In the genomic region with DNA sequence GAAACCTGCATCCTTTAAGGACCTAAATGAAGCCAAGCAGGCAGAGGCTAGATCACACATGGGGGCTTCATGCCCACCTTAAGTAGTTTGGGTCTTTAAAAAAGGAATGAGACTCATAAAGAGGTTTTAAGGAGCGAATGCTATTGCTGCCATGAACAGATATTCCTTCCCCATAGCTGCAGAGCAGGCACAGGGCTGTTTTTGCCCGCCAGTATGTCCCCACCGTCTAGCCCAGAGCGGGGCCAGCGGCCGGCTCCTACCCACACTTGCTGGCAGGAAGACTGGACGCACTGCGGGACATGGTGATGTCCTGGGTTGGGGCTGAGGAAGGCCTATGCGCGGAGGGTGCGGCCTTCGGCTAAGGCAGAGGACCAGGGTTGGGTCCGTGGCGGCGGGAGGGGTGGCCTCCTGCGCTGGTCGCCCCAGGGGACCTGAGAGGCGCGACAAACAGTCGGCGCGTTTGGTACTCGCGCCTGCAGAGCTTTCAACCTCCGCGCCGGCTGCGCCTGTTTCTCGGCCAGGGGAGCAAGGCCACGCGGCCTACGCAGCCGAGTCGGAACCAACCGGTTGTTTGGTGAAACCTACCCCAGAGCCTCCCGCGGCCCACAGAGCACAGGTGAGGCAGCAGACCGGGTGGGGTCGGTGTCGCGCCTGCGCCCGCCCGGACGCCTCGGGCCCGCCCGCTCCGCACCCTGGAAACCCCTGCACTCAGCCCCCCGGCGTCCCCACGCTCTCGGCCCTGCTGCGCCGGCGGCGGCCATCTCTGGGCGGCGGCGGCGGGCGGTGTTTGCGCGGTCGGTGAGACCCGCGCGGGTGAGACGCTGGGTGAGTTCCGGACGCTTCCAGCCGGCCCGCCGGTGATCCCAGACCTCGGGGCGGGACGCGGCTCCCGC, we compare ENCODE assay signal across 1 cellular context.
TF ChIP-seq lines count a peak whose summit lies in the region.

A gene with protein sequence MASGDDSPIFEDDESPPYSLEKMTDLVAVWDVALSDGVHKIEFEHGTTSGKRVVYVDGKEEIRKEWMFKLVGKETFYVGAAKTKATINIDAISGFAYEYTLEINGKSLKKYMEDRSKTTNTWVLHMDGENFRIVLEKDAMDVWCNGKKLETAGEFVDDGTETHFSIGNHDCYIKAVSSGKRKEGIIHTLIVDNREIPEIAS (plus strand): TSS at position 450 of the 893 bp plus-strand sequence. CDS start 10,956 bp downstream, outside the sequence.

TF ChIP-seq in HepG2, 621 proteins besides CTCF, POLR2A, EP300 and RAD21 (continued from another document and continues in another):
- TF ChIP-seq, protein P1, sequence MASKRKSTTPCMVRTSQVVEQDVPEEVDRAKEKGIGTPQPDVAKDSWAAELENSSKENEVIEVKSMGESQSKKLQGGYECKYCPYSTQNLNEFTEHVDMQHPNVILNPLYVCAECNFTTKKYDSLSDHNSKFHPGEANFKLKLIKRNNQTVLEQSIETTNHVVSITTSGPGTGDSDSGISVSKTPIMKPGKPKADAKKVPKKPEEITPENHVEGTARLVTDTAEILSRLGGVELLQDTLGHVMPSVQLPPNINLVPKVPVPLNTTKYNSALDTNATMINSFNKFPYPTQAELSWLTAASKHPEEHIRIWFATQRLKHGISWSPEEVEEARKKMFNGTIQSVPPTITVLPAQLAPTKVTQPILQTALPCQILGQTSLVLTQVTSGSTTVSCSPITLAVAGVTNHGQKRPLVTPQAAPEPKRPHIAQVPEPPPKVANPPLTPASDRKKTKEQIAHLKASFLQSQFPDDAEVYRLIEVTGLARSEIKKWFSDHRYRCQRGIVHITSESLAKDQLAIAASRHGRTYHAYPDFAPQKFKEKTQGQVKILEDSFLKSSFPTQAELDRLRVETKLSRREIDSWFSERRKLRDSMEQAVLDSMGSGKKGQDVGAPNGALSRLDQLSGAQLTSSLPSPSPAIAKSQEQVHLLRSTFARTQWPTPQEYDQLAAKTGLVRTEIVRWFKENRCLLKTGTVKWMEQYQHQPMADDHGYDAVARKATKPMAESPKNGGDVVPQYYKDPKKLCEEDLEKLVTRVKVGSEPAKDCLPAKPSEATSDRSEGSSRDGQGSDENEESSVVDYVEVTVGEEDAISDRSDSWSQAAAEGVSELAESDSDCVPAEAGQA (IDR thresholded peaks at IDR 0.05; ENCODE audit: low read depth), result no peak
- TF ChIP-seq, protein P1 (CRISPR knock-in tag; IDR thresholded peaks at IDR 0.05; ENCODE audit: borderline replicate concordance), result 0 out of 2 replicates have a peak, but pooled peaks have one; percentile 47
- TF ChIP-seq SAFB2 (CRISPR knock-in tag; IDR thresholded peaks at IDR 0.05; ENCODE audit: borderline replicate concordance, low read depth), result 0 out of 2 replicates have a peak, but pooled peaks have one; percentile 65
- TF ChIP-seq JUNB (CRISPR knock-in tag; IDR thresholded peaks at IDR 0.05; ENCODE audit: borderline replicate concordance), result no peak
- TF ChIP-seq REPIN1 (CRISPR knock-in tag; IDR thresholded peaks at IDR 0.05; ENCODE audit: borderline replicate concordance, low read depth), result peak; percentile 86; the same call in 1 of the 2 replicates
- TF ChIP-seq, protein P2, sequence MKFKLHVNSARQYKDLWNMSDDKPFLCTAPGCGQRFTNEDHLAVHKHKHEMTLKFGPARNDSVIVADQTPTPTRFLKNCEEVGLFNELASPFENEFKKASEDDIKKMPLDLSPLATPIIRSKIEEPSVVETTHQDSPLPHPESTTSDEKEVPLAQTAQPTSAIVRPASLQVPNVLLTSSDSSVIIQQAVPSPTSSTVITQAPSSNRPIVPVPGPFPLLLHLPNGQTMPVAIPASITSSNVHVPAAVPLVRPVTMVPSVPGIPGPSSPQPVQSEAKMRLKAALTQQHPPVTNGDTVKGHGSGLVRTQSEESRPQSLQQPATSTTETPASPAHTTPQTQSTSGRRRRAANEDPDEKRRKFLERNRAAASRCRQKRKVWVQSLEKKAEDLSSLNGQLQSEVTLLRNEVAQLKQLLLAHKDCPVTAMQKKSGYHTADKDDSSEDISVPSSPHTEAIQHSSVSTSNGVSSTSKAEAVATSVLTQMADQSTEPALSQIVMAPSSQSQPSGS (CRISPR knock-in tag; IDR thresholded peaks at IDR 0.05), result peak; percentile 12; the same call in 1 of the 2 replicates
- TF ChIP-seq YY1 (IDR thresholded peaks at IDR 0.05; ENCODE audit: insufficient read depth, insufficient replicate concordance, low read depth, low read length), result peak; percentile 90
- TF ChIP-seq ZSCAN29 (CRISPR knock-in tag; conservative IDR thresholded peaks at IDR 0.05), result peak; percentile 95
- TF ChIP-seq, protein P3, sequence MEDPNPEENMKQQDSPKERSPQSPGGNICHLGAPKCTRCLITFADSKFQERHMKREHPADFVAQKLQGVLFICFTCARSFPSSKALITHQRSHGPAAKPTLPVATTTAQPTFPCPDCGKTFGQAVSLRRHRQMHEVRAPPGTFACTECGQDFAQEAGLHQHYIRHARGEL (CRISPR knock-in tag; IDR thresholded peaks at IDR 0.05), result peak; percentile 19; the same call in 1 of the 2 replicates
- peak; percentile 79 for TF ChIP-seq ARNT2 (CRISPR knock-in tag; IDR thresholded peaks at IDR 0.05; ENCODE audit: low read depth)
- TF ChIP-seq ISL2 (CRISPR knock-in tag; IDR thresholded peaks at IDR 0.05), result peak; percentile 69
- TF ChIP-seq, protein P4, sequence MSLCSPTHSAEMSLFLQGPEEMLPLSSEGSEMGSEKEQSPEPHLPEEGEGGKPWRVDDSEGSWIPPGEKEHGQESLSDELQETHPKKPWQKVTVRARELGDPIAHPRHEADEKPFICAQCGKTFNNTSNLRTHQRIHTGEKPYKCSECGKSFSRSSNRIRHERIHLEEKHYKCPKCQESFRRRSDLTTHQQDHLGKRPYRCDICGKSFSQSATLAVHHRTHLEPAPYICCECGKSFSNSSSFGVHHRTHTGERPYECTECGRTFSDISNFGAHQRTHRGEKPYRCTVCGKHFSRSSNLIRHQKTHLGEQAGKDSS (CRISPR knock-in tag; IDR thresholded peaks at IDR 0.05; ENCODE audit: borderline replicate concordance, low read depth), result 0 out of 2 replicates have a peak, but pooled peaks have one; percentile 31
- 0 out of 2 replicates have a peak, but pooled peaks have one; percentile 28 for TF ChIP-seq AKAP8 (CRISPR knock-in tag; IDR thresholded peaks at IDR 0.05)
- TF ChIP-seq, protein P5, sequence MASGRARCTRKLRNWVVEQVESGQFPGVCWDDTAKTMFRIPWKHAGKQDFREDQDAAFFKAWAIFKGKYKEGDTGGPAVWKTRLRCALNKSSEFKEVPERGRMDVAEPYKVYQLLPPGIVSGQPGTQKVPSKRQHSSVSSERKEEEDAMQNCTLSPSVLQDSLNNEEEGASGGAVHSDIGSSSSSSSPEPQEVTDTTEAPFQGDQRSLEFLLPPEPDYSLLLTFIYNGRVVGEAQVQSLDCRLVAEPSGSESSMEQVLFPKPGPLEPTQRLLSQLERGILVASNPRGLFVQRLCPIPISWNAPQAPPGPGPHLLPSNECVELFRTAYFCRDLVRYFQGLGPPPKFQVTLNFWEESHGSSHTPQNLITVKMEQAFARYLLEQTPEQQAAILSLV (CRISPR knock-in tag; IDR thresholded peaks at IDR 0.05; ENCODE audit: borderline replicate concordance), result peak; percentile 28; the same call in 1 of the 2 replicates
- TF ChIP-seq, protein P6, sequence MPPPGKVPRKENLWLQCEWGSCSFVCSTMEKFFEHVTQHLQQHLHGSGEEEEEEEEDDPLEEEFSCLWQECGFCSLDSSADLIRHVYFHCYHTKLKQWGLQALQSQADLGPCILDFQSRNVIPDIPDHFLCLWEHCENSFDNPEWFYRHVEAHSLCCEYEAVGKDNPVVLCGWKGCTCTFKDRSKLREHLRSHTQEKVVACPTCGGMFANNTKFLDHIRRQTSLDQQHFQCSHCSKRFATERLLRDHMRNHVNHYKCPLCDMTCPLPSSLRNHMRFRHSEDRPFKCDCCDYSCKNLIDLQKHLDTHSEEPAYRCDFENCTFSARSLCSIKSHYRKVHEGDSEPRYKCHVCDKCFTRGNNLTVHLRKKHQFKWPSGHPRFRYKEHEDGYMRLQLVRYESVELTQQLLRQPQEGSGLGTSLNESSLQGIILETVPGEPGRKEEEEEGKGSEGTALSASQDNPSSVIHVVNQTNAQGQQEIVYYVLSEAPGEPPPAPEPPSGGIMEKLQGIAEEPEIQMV (CRISPR knock-in tag; IDR thresholded peaks at IDR 0.05; ENCODE audit: low read depth), result peak; percentile 50; the same call in 1 of the 2 replicates
- TF ChIP-seq, protein P7, sequence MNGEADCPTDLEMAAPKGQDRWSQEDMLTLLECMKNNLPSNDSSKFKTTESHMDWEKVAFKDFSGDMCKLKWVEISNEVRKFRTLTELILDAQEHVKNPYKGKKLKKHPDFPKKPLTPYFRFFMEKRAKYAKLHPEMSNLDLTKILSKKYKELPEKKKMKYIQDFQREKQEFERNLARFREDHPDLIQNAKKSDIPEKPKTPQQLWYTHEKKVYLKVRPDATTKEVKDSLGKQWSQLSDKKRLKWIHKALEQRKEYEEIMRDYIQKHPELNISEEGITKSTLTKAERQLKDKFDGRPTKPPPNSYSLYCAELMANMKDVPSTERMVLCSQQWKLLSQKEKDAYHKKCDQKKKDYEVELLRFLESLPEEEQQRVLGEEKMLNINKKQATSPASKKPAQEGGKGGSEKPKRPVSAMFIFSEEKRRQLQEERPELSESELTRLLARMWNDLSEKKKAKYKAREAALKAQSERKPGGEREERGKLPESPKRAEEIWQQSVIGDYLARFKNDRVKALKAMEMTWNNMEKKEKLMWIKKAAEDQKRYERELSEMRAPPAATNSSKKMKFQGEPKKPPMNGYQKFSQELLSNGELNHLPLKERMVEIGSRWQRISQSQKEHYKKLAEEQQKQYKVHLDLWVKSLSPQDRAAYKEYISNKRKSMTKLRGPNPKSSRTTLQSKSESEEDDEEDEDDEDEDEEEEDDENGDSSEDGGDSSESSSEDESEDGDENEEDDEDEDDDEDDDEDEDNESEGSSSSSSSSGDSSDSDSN (CRISPR knock-in tag; IDR thresholded peaks at IDR 0.05), result peak; percentile 99
- TF ChIP-seq ARHGAP35 (CRISPR knock-in tag; IDR thresholded peaks at IDR 0.05; ENCODE audit: borderline replicate concordance), result no peak; the same call in 1 of the 2 replicates
- peak; percentile 90; the same call in 1 of the 2 replicates for TF ChIP-seq CHCHD3 (CRISPR knock-in tag; IDR thresholded peaks at IDR 0.05)
- TF ChIP-seq, protein P8, sequence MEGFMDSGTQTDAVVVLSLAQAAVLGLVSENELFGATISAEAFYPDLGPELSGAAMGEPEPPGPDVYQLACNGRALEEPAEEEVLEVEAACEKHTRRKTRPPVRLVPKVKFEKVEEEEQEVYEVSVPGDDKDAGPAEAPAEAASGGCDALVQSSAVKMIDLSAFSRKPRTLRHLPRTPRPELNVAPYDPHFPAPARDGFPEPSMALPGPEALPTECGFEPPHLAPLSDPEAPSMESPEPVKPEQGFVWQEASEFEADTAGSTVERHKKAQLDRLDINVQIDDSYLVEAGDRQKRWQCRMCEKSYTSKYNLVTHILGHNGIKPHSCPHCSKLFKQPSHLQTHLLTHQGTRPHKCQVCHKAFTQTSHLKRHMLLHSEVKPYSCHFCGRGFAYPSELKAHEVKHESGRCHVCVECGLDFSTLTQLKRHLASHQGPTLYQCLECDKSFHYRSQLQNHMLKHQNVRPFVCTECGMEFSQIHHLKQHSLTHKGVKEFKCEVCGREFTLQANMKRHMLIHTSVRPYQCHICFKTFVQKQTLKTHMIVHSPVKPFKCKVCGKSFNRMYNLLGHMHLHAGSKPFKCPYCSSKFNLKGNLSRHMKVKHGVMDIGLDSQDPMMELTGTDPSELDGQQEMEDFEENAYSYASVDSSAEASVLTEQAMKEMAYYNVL (CRISPR knock-in tag; IDR thresholded peaks at IDR 0.05; ENCODE audit: borderline replicate concordance), result peak; percentile 64; the same call in 1 of the 2 replicates
- peak; percentile 9; the same call in 1 of the 2 replicates for TF ChIP-seq EED (CRISPR knock-in tag; IDR thresholded peaks at IDR 0.05)
- peak; percentile 99 for TF ChIP-seq ZFY (CRISPR knock-in tag; IDR thresholded peaks at IDR 0.05)
- TF ChIP-seq ZNF777 (CRISPR knock-in tag; IDR thresholded peaks at IDR 0.05), result peak; percentile 84
- TF ChIP-seq DNMT1 (CRISPR knock-in tag; IDR thresholded peaks at IDR 0.05), result peak; percentile 30; the same call in 1 of the 2 replicates
- TF ChIP-seq ZNF761 (CRISPR knock-in tag; conservative IDR thresholded peaks at IDR 0.05), result no peak
- TF ChIP-seq, protein P9, sequence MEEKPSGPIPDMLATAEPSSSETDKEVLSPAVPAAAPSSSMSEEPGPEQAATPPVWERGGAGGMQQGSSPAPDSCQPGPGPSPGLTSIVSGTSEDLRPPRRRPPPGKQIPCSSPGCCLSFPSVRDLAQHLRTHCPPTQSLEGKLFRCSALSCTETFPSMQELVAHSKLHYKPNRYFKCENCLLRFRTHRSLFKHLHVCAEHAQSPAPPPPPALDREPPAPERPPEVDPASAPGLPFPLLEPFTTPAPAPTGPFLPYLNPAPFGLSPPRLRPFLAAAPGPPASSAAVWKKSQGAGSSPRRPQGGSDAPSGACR (CRISPR knock-in tag; IDR thresholded peaks at IDR 0.05), result peak; percentile 90; the same call in 1 of the 2 replicates
- peak; percentile 65; the same call in 1 of the 2 replicates for TF ChIP-seq HIVEP1 (CRISPR knock-in tag; IDR thresholded peaks at IDR 0.05)
- TF ChIP-seq ZSCAN21 (CRISPR knock-in tag; IDR thresholded peaks at IDR 0.05; ENCODE audit: borderline replicate concordance), result peak; percentile 81; the same call in 1 of the 2 replicates
- TF ChIP-seq ZSCAN20 (CRISPR knock-in tag; IDR thresholded peaks at IDR 0.05; ENCODE audit: borderline replicate concordance), result peak; percentile 97
- TF ChIP-seq ZNF598 (CRISPR knock-in tag; IDR thresholded peaks at IDR 0.05; ENCODE audit: borderline replicate concordance), result peak; percentile 67; the same call in 1 of the 2 replicates
- TF ChIP-seq, protein P10, sequence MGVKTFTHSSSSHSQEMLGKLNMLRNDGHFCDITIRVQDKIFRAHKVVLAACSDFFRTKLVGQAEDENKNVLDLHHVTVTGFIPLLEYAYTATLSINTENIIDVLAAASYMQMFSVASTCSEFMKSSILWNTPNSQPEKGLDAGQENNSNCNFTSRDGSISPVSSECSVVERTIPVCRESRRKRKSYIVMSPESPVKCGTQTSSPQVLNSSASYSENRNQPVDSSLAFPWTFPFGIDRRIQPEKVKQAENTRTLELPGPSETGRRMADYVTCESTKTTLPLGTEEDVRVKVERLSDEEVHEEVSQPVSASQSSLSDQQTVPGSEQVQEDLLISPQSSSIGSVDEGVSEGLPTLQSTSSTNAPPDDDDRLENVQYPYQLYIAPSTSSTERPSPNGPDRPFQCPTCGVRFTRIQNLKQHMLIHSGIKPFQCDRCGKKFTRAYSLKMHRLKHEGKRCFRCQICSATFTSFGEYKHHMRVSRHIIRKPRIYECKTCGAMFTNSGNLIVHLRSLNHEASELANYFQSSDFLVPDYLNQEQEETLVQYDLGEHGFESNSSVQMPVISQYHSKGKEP (CRISPR knock-in tag; IDR thresholded peaks at IDR 0.05), result peak; percentile 25; the same call in 1 of the 2 replicates
- peak; percentile 82 for TF ChIP-seq MYC (CRISPR knock-in tag; IDR thresholded peaks at IDR 0.05; ENCODE audit: borderline replicate concordance)
